14 cellular contexts compared by ENCODE assay signal in genomic region chr6:39451831-39452230, GRCh38.
DNase-seq lines count a peak whose midpoint lies in the region; ATAC-seq and TF ChIP-seq lines count a peak whose summit lies in the region.
"Had no signal": no experiment of that assay in that cellular context is flagged by ENCODE, and none has a peak within 500 bp of the region (broad histone marks: within the 10 kb centered on the region; RNA-seq: fewer than 3 reads in every experiment).

No MANE protein-coding gene starts in this region.

- H3K9ac ChIP-seq in KMS-11: no peak overlapping the region
- no peak overlapping the region for H3K9ac ChIP-seq in colonic mucosa (ENCODE audit: low read depth in 2 of 2, low read length in 2 of 2)
- H3K9ac ChIP-seq: BLaER1 treated with 17β-estradiol and CSF1 and Interleukin-3, amounts not matched to agents 10 nM and 100 nM had no signal

- peak; percentile 21 for DNase-seq in activated CD4-positive, alpha-beta memory T cell treated with anti-CD3 and anti-CD28 coated beads for 36 hours
- DNase-seq in activated CD4-positive, alpha-beta memory T cell treated with anti-CD3 and anti-CD28 coated beads, Interleukin-2, amount 10 ng/mL, durations not matched to agents 7 days and 5 days: no peak
- DNase-seq in colonic mucosa (peak; percentile 29), osteoblast (ENCODE audit: insufficient read length, low spot score, missing footprints) (no peak), NCI-H146 (lab: John Stamatoyannopoulos, UW) (no peak)
- DNase-seq: activated effector memory CD4-positive, alpha-beta T cell treated with Interleukin-2 at 50 U/mL for 16 hours; midbrain; NCI-H1436 treated with DMSO at 0.1 percent for 48 hours; stimulated activated CD4-positive, alpha-beta T cell treated with anti-CD3 and anti-CD28 coated beads, Interleukin-4, amount 100 ng/mL, for 24 hours; uterus had no signal

- no peak overlapping the region for H3K4me3 Mint-ChIP-seq in activated CD4-positive, alpha-beta memory T cell treated with anti-CD3 and anti-CD28 coated beads for 36 hours
- H3K4me3 Mint-ChIP-seq in activated CD4-positive, alpha-beta memory T cell treated with anti-CD3 and anti-CD28 coated beads, Interleukin-2, amount 10 ng/mL, durations not matched to agents 7 days and 5 days: no peak overlapping the region

- H3K27ac ChIP-seq in KMS-11: no peak overlapping the region
- H3K27ac ChIP-seq in colonic mucosa: no peak overlapping the region
- H3K27ac ChIP-seq in osteoblast (ENCODE audit: low read depth, low read length): no peak overlapping the region
- H3K27ac ChIP-seq: BLaER1 treated with 17β-estradiol and CSF1 and Interleukin-3, amounts not matched to agents 10 nM and 100 nM; uterus had no signal

- H3K9me3 Mint-ChIP-seq in activated CD4-positive, alpha-beta memory T cell treated with anti-CD3 and anti-CD28 coated beads for 36 hours: peaks cover 4% of the 10 kb centered on the region
- H3K9me3 Mint-ChIP-seq in activated CD4-positive, alpha-beta memory T cell treated with anti-CD3 and anti-CD28 coated beads, Interleukin-2, amount 10 ng/mL, durations not matched to agents 7 days and 5 days: peaks cover 4% of the 10 kb centered on the region

- POLR2A ChIA-PET in activated CD4-positive, alpha-beta memory T cell treated with anti-CD3 and anti-CD28 coated beads for 36 hours (lab: Charles Lee): no interaction called here
- POLR2A ChIA-PET in activated CD4-positive, alpha-beta memory T cell treated with anti-CD3 and anti-CD28 coated beads, Interleukin-2, amount 10 ng/mL, durations not matched to agents 7 days and 5 days (lab: Charles Lee): no interaction called here

- no peaks in the 10 kb centered on the region for H3K79me2 ChIP-seq in KMS-11 (ENCODE audit: insufficient read depth, low read depth)
- H3K79me2 ChIP-seq in osteoblast (ENCODE audit: insufficient read depth, low read length): no peaks in the 10 kb centered on the region

- H4K20me1 ChIP-seq in KMS-11 (ENCODE audit: insufficient read depth) (no peaks in the 10 kb centered on the region), osteoblast (ENCODE audit: insufficient read depth, low read length) (no peaks in the 10 kb centered on the region)
- H4K20me1 ChIP-seq: BLaER1 treated with 17β-estradiol and CSF1 and Interleukin-3, amounts not matched to agents 10 nM and 100 nM had no signal

- H3K27me3 ChIP-seq in KMS-11 (ENCODE audit: insufficient read depth, low read depth) (no peaks in the 10 kb centered on the region), colonic mucosa (no peaks in the 10 kb centered on the region), osteoblast (ENCODE audit: insufficient read depth, low read length) (no peaks in the 10 kb centered on the region)
- H3K27me3 ChIP-seq: BLaER1 treated with 17β-estradiol and CSF1 and Interleukin-3, amounts not matched to agents 10 nM and 100 nM; uterus had no signal

- peaks cover 3% of the 10 kb centered on the region for H3K36me3 Mint-ChIP-seq in activated CD4-positive, alpha-beta memory T cell treated with anti-CD3 and anti-CD28 coated beads for 36 hours
- H3K36me3 Mint-ChIP-seq in activated CD4-positive, alpha-beta memory T cell treated with anti-CD3 and anti-CD28 coated beads, Interleukin-2, amount 10 ng/mL, durations not matched to agents 7 days and 5 days (ENCODE audit: low read depth): no peaks in the 10 kb centered on the region

- ATAC-seq in HG03095 (IDR thresholded peaks at IDR 0.05; ENCODE audit: unreplicated experiment) (no peak), HG03280 (IDR thresholded peaks at IDR 0.05; ENCODE audit: unreplicated experiment) (no peak)

- H3K4me3 ChIP-seq in KMS-11 (IDR thresholded peaks at IDR 0.05; ENCODE audit: insufficient read depth, low read depth, low read length) (no peak overlapping the region), colonic mucosa (no peak overlapping the region), osteoblast (ENCODE audit: insufficient read depth, low read length) (no peak overlapping the region)
- H3K4me3 ChIP-seq: BLaER1 treated with 17β-estradiol and CSF1 and Interleukin-3, amounts not matched to agents 10 nM and 100 nM; uterus had no signal

- no peaks in the 10 kb centered on the region for H3K4me1 Mint-ChIP-seq in activated CD4-positive, alpha-beta memory T cell treated with anti-CD3 and anti-CD28 coated beads for 36 hours (ENCODE audit: low read depth)
- no peaks in the 10 kb centered on the region for H3K4me1 Mint-ChIP-seq in activated CD4-positive, alpha-beta memory T cell treated with anti-CD3 and anti-CD28 coated beads, Interleukin-2, amount 10 ng/mL, durations not matched to agents 7 days and 5 days

- TF ChIP-seq CTCF in KMS-11 (conservative IDR thresholded peaks at IDR 0.05; ENCODE audit: low read depth, low read length) (peak; percentile 27), colonic mucosa (IDR thresholded peaks at IDR 0.05) (peak; percentile 43), osteoblast (IDR thresholded peaks at IDR 0.05; ENCODE audit: extremely low read depth, low read depth, low read length) (peak; percentile 27)

- H3K36me3 ChIP-seq in KMS-11 (ENCODE audit: insufficient read depth) (no peaks in the 10 kb centered on the region), colonic mucosa (no peaks in the 10 kb centered on the region), osteoblast (ENCODE audit: insufficient read depth, low read length) (no peaks in the 10 kb centered on the region)
- H3K36me3 ChIP-seq: BLaER1 treated with 17β-estradiol and CSF1 and Interleukin-3, amounts not matched to agents 10 nM and 100 nM; uterus had no signal

- CTCF ChIA-PET in activated CD4-positive, alpha-beta memory T cell treated with anti-CD3 and anti-CD28 coated beads for 36 hours (lab: Charles Lee): interaction anchor here (0.8 to 1.0 kb wide), 2 partner anchors 15 to 17 kb away, joined by 3 to 6 read pairs; no protein-coding TSS in a partner anchor
- CTCF ChIA-PET in activated CD4-positive, alpha-beta memory T cell treated with anti-CD3 and anti-CD28 coated beads, Interleukin-2, amount 10 ng/mL, durations not matched to agents 7 days and 5 days (lab: Charles Lee): interaction anchor here (1.0 kb wide), 1 partner anchor 8 kb away, joined by 3 read pairs; no protein-coding TSS in a partner anchor

- H2AFZ ChIP-seq in KMS-11 (ENCODE audit: low read depth) (no peak overlapping the region), osteoblast (ENCODE audit: low read length) (no peak overlapping the region)

- intact Hi-C loops in activated CD4-positive, alpha-beta memory T cell treated with anti-CD3 and anti-CD28 coated beads for 36 hours (cut with micrococcal nuclease): no loop called here
- intact Hi-C loops in colonic mucosa (cut with DNase I): no loop called here

- no peak overlapping the region for H3K27ac Mint-ChIP-seq in activated CD4-positive, alpha-beta memory T cell treated with anti-CD3 and anti-CD28 coated beads for 36 hours
- H3K27ac Mint-ChIP-seq in activated CD4-positive, alpha-beta memory T cell treated with anti-CD3 and anti-CD28 coated beads, Interleukin-2, amount 10 ng/mL, durations not matched to agents 7 days and 5 days: no peak overlapping the region

- H3K9me3 ChIP-seq in colonic mucosa (no peaks in the 10 kb centered on the region), osteoblast (ENCODE audit: low read depth, low read length) (no peaks in the 10 kb centered on the region)
- H3K9me3 ChIP-seq: uterus had no signal

- peaks cover 20% of the 10 kb centered on the region for H3K27me3 Mint-ChIP-seq in activated CD4-positive, alpha-beta memory T cell treated with anti-CD3 and anti-CD28 coated beads for 36 hours
- no peaks in the 10 kb centered on the region for H3K27me3 Mint-ChIP-seq in activated CD4-positive, alpha-beta memory T cell treated with anti-CD3 and anti-CD28 coated beads, Interleukin-2, amount 10 ng/mL, durations not matched to agents 7 days and 5 days

- no peaks in the 10 kb centered on the region for H3K4me1 ChIP-seq in KMS-11 (ENCODE audit: low read depth, poor library complexity, severe bottlenecking)
- H3K4me1 ChIP-seq in colonic mucosa: no peaks in the 10 kb centered on the region
- no peaks in the 10 kb centered on the region for H3K4me1 ChIP-seq in osteoblast (ENCODE audit: insufficient read depth, low read length)
- H3K4me1 ChIP-seq: uterus had no signal

- H3K4me2 ChIP-seq in KMS-11 (no peak overlapping the region), osteoblast (ENCODE audit: insufficient read depth, low read length) (no peak overlapping the region)

Comparison
In these comparisons a context has a peak if more than half of its experiments do, and no peak if none do; other contexts are left out.
1. DNase-seq: peak in activated CD4-positive, alpha-beta memory T cell treated with anti-CD3 and anti-CD28 coated beads for 36 hours (single experiment) and colonic mucosa (single experiment); none in activated CD4-positive, alpha-beta memory T cell treated with anti-CD3 and anti-CD28 coated beads, Interleukin-2, amount 10 ng/mL, durations not matched to agents 7 days and 5 days (single experiment), osteoblast (single experiment) and NCI-H146 (single experiment).
2. Peak in every context shown above with its lines, with median percentiles within 50 percentile points of each other: CTCF ChIP-seq.